8 cellular contexts compared by ENCODE assay signal in genomic region chr11:83819936-83820549, GRCh38.
A peak's percentile ranks its signal among the peaks of the same experiment; 100 is the strongest.
DNase-seq lines count a peak whose midpoint lies in the region; ATAC-seq and TF ChIP-seq lines count a peak whose summit lies in the region.

No MANE protein-coding gene starts in this region.

- H3K27ac ChIP-seq in vagina: no peak overlapping the region

- no peak overlapping the region for H3K4me3 ChIP-seq in vagina

- H3K27ac Mint-ChIP-seq in brain: no peak overlapping the region

- no peak for TF ChIP-seq POLR2A in vagina (IDR thresholded peaks at IDR 0.05)

- DNase-seq in DMS114 treated with DMSO at 0.1 percent for 48 hours (lab: John Stamatoyannopoulos, UW; ENCODE audit: unreplicated experiment) (peak; percentile 42), HEK293T (ENCODE audit: extremely low spot score) (peak; percentile 20), NCI-H345 (lab: John Stamatoyannopoulos, UW) (peak; percentile 47), kidney tubule cell (ENCODE audit: low spot score) (peak; percentile 60), vagina (ENCODE audit: extremely low spot score in 2 of 2) (no peak)
- no peak for DNase-seq in stimulated activated CD4-positive, alpha-beta T cell treated with anti-CD3 and anti-CD28 coated beads, Interleukin-4, amount 100 ng/mL, for 4 hours

- H3K27me3 ChIP-seq in vagina: no peaks in the 10 kb centered on the region

- H3K36me3 ChIP-seq in vagina: no peaks in the 10 kb centered on the region

- ATAC-seq in GM18858 (IDR thresholded peaks at IDR 0.05; ENCODE audit: unreplicated experiment): no peak

- H3K9me3 ChIP-seq in vagina: no peaks in the 10 kb centered on the region

- H3K9me3 Mint-ChIP-seq in brain: no peaks in the 10 kb centered on the region

- no peaks in the 10 kb centered on the region for H3K36me3 Mint-ChIP-seq in brain

- POLR2A ChIA-PET in HEK293T (lab: Yijun Ruan, JAX): no interaction called here

- H3K4me3 Mint-ChIP-seq in brain: no peak overlapping the region

- no peaks in the 10 kb centered on the region for H3K27me3 Mint-ChIP-seq in brain

- H3K4me1 ChIP-seq in vagina: no peaks in the 10 kb centered on the region

- intact Hi-C loops in vagina (cut with DNase I): no loop called here

- CTCF ChIA-PET in HEK293T (lab: Yijun Ruan, JAX): interaction anchor here (0.7 to 1.7 kb wide), 5 partner anchors 10 to 528 kb away, joined by 3 to 8 read pairs (median 4); no protein-coding TSS in a partner anchor

- TF ChIP-seq CTCF in brain (conservative IDR thresholded peaks at IDR 0.05): peak; percentile 85 to 88
- TF ChIP-seq CTCF in vagina (IDR thresholded peaks at IDR 0.05): peak; percentile 38 to 55 (median 53)

- no peaks in the 10 kb centered on the region for H3K4me1 Mint-ChIP-seq in brain

TF ChIP-seq in HEK293T, 16 proteins besides CTCF, POLR2A, EP300 and RAD21:
- TF ChIP-seq ELF4 (IDR thresholded peaks at IDR 0.05) (no peak), ZNF384 (IDR thresholded peaks at IDR 0.05) (no peak), FOXA1 (IDR thresholded peaks at IDR 0.05) (no peak), TARDBP (IDR thresholded peaks at IDR 0.05) (no peak), PKNOX1 (IDR thresholded peaks at IDR 0.05) (0 out of 2 replicates have a peak, but pooled peaks have one; percentile 36), BHLHE40 (IDR thresholded peaks at IDR 0.05; ENCODE audit: borderline replicate concordance) (no peak), LEF1 (IDR thresholded peaks at IDR 0.05; ENCODE audit: borderline replicate concordance) (no peak), FOXK2 (IDR thresholded peaks at IDR 0.05) (no peak), HDGF (IDR thresholded peaks at IDR 0.05; ENCODE audit: borderline replicate concordance) (no peak)

Comparison
In these comparisons a context has a peak if more than half of its experiments do, and no peak if none do; other contexts are left out.
1. DNase-seq: peak in DMS114 treated with DMSO at 0.1 percent for 48 hours (single experiment), HEK293T (single experiment), NCI-H345 (single experiment) and kidney tubule cell (single experiment); none in vagina (0 of 2) and stimulated activated CD4-positive, alpha-beta T cell treated with anti-CD3 and anti-CD28 coated beads, Interleukin-4, amount 100 ng/mL, for 4 hours (0 of 2).